Comparison of ENCODE assay signal across 13 cellular contexts in genomic region chr1:41353744-41354143, GRCh38. TPM values are rescaled to one million over a fixed set of nuclear protein-coding genes. Genes with fewer than 3 reads are reported as not detected.
DNase-seq lines count a peak whose midpoint lies in the region; ATAC-seq and TF ChIP-seq lines count a peak whose summit lies in the region.
"Had no signal": no experiment of that assay in that cellular context is flagged by ENCODE, and none has a peak within 500 bp of the region (broad histone marks: within the 10 kb centered on the region; RNA-seq: fewer than 3 reads in every experiment).

No MANE protein-coding gene starts in this region.

- no peaks in the 10 kb centered on the region for H3K27me3 ChIP-seq in vagina

- no peaks in the 10 kb centered on the region for H3K79me2 ChIP-seq in OCI-LY7 (ENCODE audit: insufficient read depth, low read depth, low read length)

- no peak overlapping the region for H3K27ac Mint-ChIP-seq in chondrocyte (ENCODE audit: unreplicated experiment)

- no TSS peak for BruUV-seq in OCI-LY7 (replicated peaks; lab: Mats Ljungman, UMichigan)

- ATAC-seq in HG03521 (IDR thresholded peaks at IDR 0.05; ENCODE audit: unreplicated experiment) = no peak

- peaks cover 19% of the 10 kb centered on the region for H3K4me1 Mint-ChIP-seq in chondrocyte (ENCODE audit: low read depth)

- no peak overlapping the region for H2AFZ ChIP-seq in OCI-LY7 (ENCODE audit: low read length)

- intact Hi-C loops in vagina (cut with DNase I) = no loop called here
- intact Hi-C loops in OCI-LY7 (cut with micrococcal nuclease; ENCODE audit: unreplicated experiment) = no loop called here

- TF ChIP-seq CTCF in chondrocyte (IDR thresholded peaks at IDR 0.05) (no peak), vagina (IDR thresholded peaks at IDR 0.05) (no peak), OCI-LY7 (conservative IDR thresholded peaks at IDR 0.05; ENCODE audit: low read length) (no peak)

- peaks cover 12% of the 10 kb centered on the region for H3K27me3 Mint-ChIP-seq in chondrocyte (ENCODE audit: low read depth)

- H3K4me1 ChIP-seq in vagina (peaks cover 15% of the 10 kb centered on the region), OCI-LY7 (ENCODE audit: insufficient read depth, low read length, poor library complexity, severe bottlenecking) (no peaks in the 10 kb centered on the region)

- H4K20me1 ChIP-seq in OCI-LY7 (ENCODE audit: insufficient read depth, low read length) = no peaks in the 10 kb centered on the region

- no peak overlapping the region for H3K4me3 Mint-ChIP-seq in chondrocyte (ENCODE audit: unreplicated experiment)

- H3K4me2 ChIP-seq in OCI-LY7 (ENCODE audit: low read length) = no peak overlapping the region

- CTCF ChIA-PET in OCI-LY7 (lab: Charles Lee; ENCODE audit: unreplicated experiment) = no interaction called here

- no peak for TF ChIP-seq POLR2A in vagina (IDR thresholded peaks at IDR 0.05)

- H3K9me3 Mint-ChIP-seq in chondrocyte (ENCODE audit: low read depth) = no peaks in the 10 kb centered on the region

- DNase-seq in activated effector memory CD4-positive, alpha-beta T cell treated with anti-CD3 and anti-CD28 coated beads, Interleukin-2, amount 50 U/mL, for 16 hours = peak; percentile 19
- no peak for DNase-seq in activated effector memory CD4-positive, alpha-beta T cell treated with Interleukin-2 at 50 U/mL for 16 hours
- peak; percentile 78 for DNase-seq in HK-2 (ENCODE audit: unreplicated experiment)
- DNase-seq in chondrocyte (ENCODE audit: low spot score) = peak; percentile 75
- peak; percentile 32 to 52 for DNase-seq in vagina (ENCODE audit: extremely low spot score in 2 of 2)
- DNase-seq in OCI-LY7 (ENCODE audit: low spot score) = no peak
- DNase-seq in NCI-H226 = no peak
- DNase-seq: activated CD4-positive, CD25-positive, alpha-beta regulatory T cell; amniotic stem cell; mesendoderm; NCI-H524 treated with DMSO at 0.1 percent for 48 hours had no signal

- H3K36me3 Mint-ChIP-seq in chondrocyte (ENCODE audit: low read depth) = no peaks in the 10 kb centered on the region

- H3K27ac ChIP-seq in vagina (no peak overlapping the region), OCI-LY7 (ENCODE audit: low read depth, low read length, poor library complexity, severe bottlenecking) (no peak overlapping the region)

- H3K9me3 ChIP-seq in vagina = no peaks in the 10 kb centered on the region
- no peaks in the 10 kb centered on the region for H3K9me3 ChIP-seq in OCI-LY7 (ENCODE audit: low read length)

- H3K4me3 ChIP-seq in vagina = no peak overlapping the region
- no peak overlapping the region for H3K4me3 ChIP-seq in OCI-LY7 (ENCODE audit: low read depth, low read length, poor library complexity, severe bottlenecking)

- POLR2A ChIA-PET in OCI-LY7 (lab: Charles Lee) = no interaction called here

- no peaks in the 10 kb centered on the region for H3K9me2 ChIP-seq in OCI-LY7 (ENCODE audit: insufficient read depth, low read length)

- no peaks in the 10 kb centered on the region for H3K36me3 ChIP-seq in vagina
- H3K36me3 ChIP-seq in OCI-LY7 (ENCODE audit: insufficient read depth, low read length) = no peaks in the 10 kb centered on the region

RNA-seq across cellular contexts. Expression of gene FOXO6, which starts 7.5 kb away (rescaled TPM):
- 1.1 to 3.2 TPM (median 1.7 TPM) in 3 replicates for total RNA-seq in chondrocyte
- total RNA-seq in vagina = 1.7 TPM
- not detected in 2 replicates for total RNA-seq in OCI-LY7 (2014; rRNA removed; shearing (Covaris generic))
- total RNA-seq in OCI-LY7 (2022) = not detected in 2 replicates
- total RNA-seq: subcutaneous adipose tissue had no signal

Comparison
In these comparisons a context has a peak if more than half of its experiments do, and no peak if none do; other contexts are left out.
1. DNase-seq: peak in activated effector memory CD4-positive, alpha-beta T cell treated with anti-CD3 and anti-CD28 coated beads, Interleukin-2, amount 50 U/mL, for 16 hours (single experiment), HK-2 (single experiment), chondrocyte (single experiment) and vagina (2 of 2); none in activated effector memory CD4-positive, alpha-beta T cell treated with Interleukin-2 at 50 U/mL for 16 hours (single experiment), OCI-LY7 (single experiment) and NCI-H226 (single experiment).